In the genomic region with DNA sequence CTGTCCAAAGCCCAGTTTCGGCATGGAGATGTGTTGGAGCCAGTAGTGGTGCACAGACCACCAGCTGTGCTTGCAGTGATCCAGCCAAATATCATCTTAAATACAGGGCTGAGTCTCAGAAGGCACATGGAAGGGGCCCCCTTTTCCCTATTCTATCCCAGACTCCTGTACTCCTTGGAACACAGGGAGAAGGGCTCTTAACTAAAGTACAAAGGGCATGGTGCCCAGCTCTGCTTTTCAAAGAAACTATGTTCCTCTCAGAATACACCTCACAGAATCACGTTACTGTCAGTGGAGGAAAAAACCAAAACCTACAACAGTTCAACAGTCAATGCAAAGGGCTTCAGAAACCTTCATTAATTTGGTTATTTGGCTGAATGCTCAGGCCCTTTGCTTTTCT, we compare ENCODE assay signal across 1 cellular context.
TF ChIP-seq lines count a peak whose summit lies in the region.

No MANE protein-coding gene starts in this region.

TF ChIP-seq in SK-N-SH, 30 proteins besides CTCF, POLR2A, EP300 and RAD21:
- TF ChIP-seq, protein P1, sequence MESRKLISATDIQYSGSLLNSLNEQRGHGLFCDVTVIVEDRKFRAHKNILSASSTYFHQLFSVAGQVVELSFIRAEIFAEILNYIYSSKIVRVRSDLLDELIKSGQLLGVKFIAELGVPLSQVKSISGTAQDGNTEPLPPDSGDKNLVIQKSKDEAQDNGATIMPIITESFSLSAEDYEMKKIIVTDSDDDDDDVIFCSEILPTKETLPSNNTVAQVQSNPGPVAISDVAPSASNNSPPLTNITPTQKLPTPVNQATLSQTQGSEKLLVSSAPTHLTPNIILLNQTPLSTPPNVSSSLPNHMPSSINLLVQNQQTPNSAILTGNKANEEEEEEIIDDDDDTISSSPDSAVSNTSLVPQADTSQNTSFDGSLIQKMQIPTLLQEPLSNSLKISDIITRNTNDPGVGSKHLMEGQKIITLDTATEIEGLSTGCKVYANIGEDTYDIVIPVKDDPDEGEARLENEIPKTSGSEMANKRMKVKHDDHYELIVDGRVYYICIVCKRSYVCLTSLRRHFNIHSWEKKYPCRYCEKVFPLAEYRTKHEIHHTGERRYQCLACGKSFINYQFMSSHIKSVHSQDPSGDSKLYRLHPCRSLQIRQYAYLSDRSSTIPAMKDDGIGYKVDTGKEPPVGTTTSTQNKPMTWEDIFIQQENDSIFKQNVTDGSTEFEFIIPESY (IDR thresholded peaks at IDR 0.05; ENCODE audit: borderline replicate concordance, low read depth) = no peak
- TF ChIP-seq TCF12 (IDR thresholded peaks at IDR 0.05) (no peak), JUND (IDR thresholded peaks at IDR 0.05) (no peak), POLR2AphosphoS5 (IDR thresholded peaks at IDR 0.05; ENCODE audit: low read depth, low read length) (no peak), TEAD4 (IDR thresholded peaks at IDR 0.05; ENCODE audit: borderline replicate concordance, insufficient read depth) (no peak), RFX5 (IDR thresholded peaks at IDR 0.05; ENCODE audit: low read length) (no peak), YY1 (IDR thresholded peaks at IDR 0.05; ENCODE audit: low read depth) (no peak), IRF3 (IDR thresholded peaks at IDR 0.05; ENCODE audit: low read depth, low read length) (no peak), RXRA (IDR thresholded peaks at IDR 0.05; ENCODE audit: borderline replicate concordance, low read depth) (no peak), CHD2 (IDR thresholded peaks at IDR 0.05; ENCODE audit: low read length, partially characterized antibody) (no peak), GABPA (IDR thresholded peaks at IDR 0.05; ENCODE audit: low read depth) (no peak), REST (IDR thresholded peaks at IDR 0.05; ENCODE audit: low read depth, low read length) (no peak), RCOR1 (IDR thresholded peaks at IDR 0.05; ENCODE audit: low read length) (no peak), FOXM1 (IDR thresholded peaks at IDR 0.05; ENCODE audit: low read depth) (no peak), EZH2phosphoT487 (IDR thresholded peaks at IDR 0.05; ENCODE audit: borderline replicate concordance, low read depth) (no peak)
- TF ChIP-seq, protein P2, sequence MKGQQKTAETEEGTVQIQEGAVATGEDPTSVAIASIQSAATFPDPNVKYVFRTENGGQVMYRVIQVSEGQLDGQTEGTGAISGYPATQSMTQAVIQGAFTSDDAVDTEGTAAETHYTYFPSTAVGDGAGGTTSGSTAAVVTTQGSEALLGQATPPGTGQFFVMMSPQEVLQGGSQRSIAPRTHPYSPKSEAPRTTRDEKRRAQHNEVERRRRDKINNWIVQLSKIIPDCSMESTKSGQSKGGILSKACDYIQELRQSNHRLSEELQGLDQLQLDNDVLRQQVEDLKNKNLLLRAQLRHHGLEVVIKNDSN (IDR thresholded peaks at IDR 0.05; ENCODE audit: borderline replicate concordance, low read depth) = no peak
